Comparison of ENCODE assay signal across 8 cellular contexts in the genomic region with DNA sequence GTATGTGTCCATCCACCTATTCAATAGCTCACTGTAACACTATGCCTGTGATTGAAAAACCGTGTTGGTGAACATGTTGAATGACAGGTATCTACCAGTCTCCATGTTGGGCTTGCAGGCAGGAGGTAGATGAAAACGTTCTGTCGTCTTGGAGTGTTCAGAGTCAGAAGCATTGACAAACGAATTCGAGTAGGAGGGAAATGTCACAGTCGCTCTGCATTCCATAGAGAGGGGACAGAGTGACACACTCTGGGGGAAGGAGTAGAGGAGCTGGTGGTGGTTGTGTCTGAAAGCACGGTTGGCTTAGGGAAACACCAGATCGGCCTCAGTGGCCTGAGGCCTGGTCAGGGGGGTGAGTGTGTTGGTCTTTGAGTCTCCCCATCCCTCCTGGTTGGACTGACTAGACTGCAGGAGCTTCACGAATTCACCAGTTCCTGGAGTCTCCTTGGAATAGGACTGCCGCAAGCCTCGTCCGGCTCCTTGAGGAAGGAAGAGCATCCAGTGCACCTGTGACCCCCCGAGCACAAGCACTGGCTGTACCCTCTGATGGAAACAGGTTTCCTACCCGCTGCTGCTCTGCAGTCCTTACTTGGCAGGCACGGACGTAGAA.
"Had no signal": no experiment of that assay in that cellular context is flagged by ENCODE, and none has a peak within 500 bp of the region (broad histone marks: within the 10 kb centered on the region; RNA-seq: fewer than 3 reads in every experiment).

No MANE protein-coding gene starts in this region.

- H3K36me3 Mint-ChIP-seq: IgD-negative memory B cell had no signal

- H3K27ac Mint-ChIP-seq: IgD-negative memory B cell had no signal

- H3K9me3 Mint-ChIP-seq: IgD-negative memory B cell had no signal

- H3K4me3 Mint-ChIP-seq: IgD-negative memory B cell had no signal

- DNase-seq: IMR-90, KBM-7, KG1 had no signal

- H3K4me3 ChIP-seq: K562 had no signal

- H3K4me1 Mint-ChIP-seq: IgD-negative memory B cell had no signal

- H3K27ac ChIP-seq: HL-60 had no signal

- FAIRE-seq: HepG2, HTR-8/SVneo, K562 had no signal
